In the genomic region with DNA sequence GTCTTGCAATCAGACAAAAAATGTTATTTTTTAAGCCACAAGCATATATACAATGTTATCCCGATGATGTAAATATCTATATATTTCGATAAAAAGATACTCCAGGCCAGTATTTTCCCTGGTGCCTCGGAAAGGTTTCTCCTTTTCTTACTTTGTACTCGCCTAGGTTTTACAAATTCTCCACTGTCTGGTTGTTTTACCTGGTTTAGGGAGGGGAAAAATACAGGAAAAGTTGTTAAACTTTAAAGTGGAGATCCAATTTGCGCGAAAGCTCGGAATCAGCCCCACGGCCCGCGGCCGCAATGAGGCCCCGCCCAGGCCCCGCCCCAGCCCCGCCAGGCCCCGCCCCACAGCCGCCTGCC, we compare ENCODE assay signal across 8 cellular contexts. TPM values are rescaled to one million over a fixed set of nuclear protein-coding genes. Genes with fewer than 3 reads are reported as not detected.
DNase-seq lines count a peak whose midpoint lies in the region; ATAC-seq and TF ChIP-seq lines count a peak whose summit lies in the region.

No MANE protein-coding gene starts in this region.

- H3K9me3 Mint-ChIP-seq in CD14-positive monocyte (peaks cover 0 to 1% (median 0%) of the 10 kb centered on the region in 7 donors), neural crest cell (no peaks in the 10 kb centered on the region)
- H3K9me3 Mint-ChIP-seq in effector memory CD8-positive, alpha-beta T cell: no peaks in the 10 kb centered on the region

- no peaks in the 10 kb centered on the region for H3K9me3 ChIP-seq in NT2/D1 (ENCODE audit: insufficient read depth, low read length)

- H3K4me3 Mint-ChIP-seq in CD14-positive monocyte (peak overlapping the region; percentile 58 to 80), neural crest cell (peak overlapping the region; percentile 87)
- peak overlapping the region; percentile 79 to 80 for H3K4me3 Mint-ChIP-seq in effector memory CD8-positive, alpha-beta T cell

- peaks cover 15% of the 10 kb centered on the region for H3K4me1 ChIP-seq in NT2/D1 (ENCODE audit: insufficient read depth, insufficient read length)

- intact Hi-C loops in CD14-positive monocyte (cut with micrococcal nuclease): loop anchor here (5.0 to 10.0 kb wide), 3 partner anchors 37 to 259 kb away; partner anchors contain the start of gene GTSE1 (in 1 of the 2)

- H3K36me3 Mint-ChIP-seq in CD14-positive monocyte (peaks cover 0 to 1% of the 10 kb centered on the region in 2 donors), neural crest cell (ENCODE audit: low read depth) (no peaks in the 10 kb centered on the region)
- H3K36me3 Mint-ChIP-seq in effector memory CD8-positive, alpha-beta T cell (ENCODE audit: insufficient read depth): peaks cover 6% of the 10 kb centered on the region

- H3K36me3 ChIP-seq in NT2/D1 (ENCODE audit: insufficient read depth, insufficient read length, low read length): no peaks in the 10 kb centered on the region

- H3K27me3 ChIP-seq in NT2/D1 (ENCODE audit: insufficient read depth, insufficient read length): no peaks in the 10 kb centered on the region

- ATAC-seq in effector memory CD8-positive, alpha-beta T cell (replicated peaks): no peak
- ATAC-seq in HG02642 (IDR thresholded peaks at IDR 0.05; ENCODE audit: poor library complexity, unreplicated experiment) (no peak), HG02763 (IDR thresholded peaks at IDR 0.05; ENCODE audit: unreplicated experiment) (no peak)

- TF ChIP-seq CTCF in CD14-positive monocyte (IDR thresholded peaks at IDR 0.05): no peak
- no peak for TF ChIP-seq CTCF in neural crest cell (conservative IDR thresholded peaks at IDR 0.05)

- peak overlapping the region; percentile 73 for H3K9ac ChIP-seq in NT2/D1 (ENCODE audit: insufficient read length, low read depth)

- H3K27ac Mint-ChIP-seq in CD14-positive monocyte (peak overlapping the region; percentile 50 to 87 (median 79)), neural crest cell (ENCODE audit: unreplicated experiment) (no peak overlapping the region)
- H3K27ac Mint-ChIP-seq in effector memory CD8-positive, alpha-beta T cell: peak overlapping the region; percentile 90 to 93

- DNase-seq in CD14-positive monocyte (ENCODE audit: low spot score): no peak
- no peak for DNase-seq in NT2/D1 (ENCODE audit: low read depth, low spot score)
- DNase-seq in effector memory CD8-positive, alpha-beta T cell: no peak
- DNase-seq in neural crest cell (ENCODE audit: low read depth, low spot score): no peak
- no peak for DNase-seq in cerebellum (ENCODE audit: low spot score)
- DNase-seq in stimulated activated naive CD4-positive, alpha-beta T cell (lab: John Stamatoyannopoulos, UW): no peak

- peak overlapping the region; percentile 44 for H3K4me3 ChIP-seq in NT2/D1 (ENCODE audit: insufficient read length, low read depth)

- H3K4me1 Mint-ChIP-seq in CD14-positive monocyte: peaks cover 39% of the 10 kb centered on the region
- peaks cover 5 to 8% of the 10 kb centered on the region in 2 donors for H3K4me1 Mint-ChIP-seq in effector memory CD8-positive, alpha-beta T cell (ENCODE audit: low read depth in 2 of 2)
- H3K4me1 Mint-ChIP-seq in neural crest cell: peaks cover 12% of the 10 kb centered on the region

- H3K27me3 Mint-ChIP-seq in CD14-positive monocyte (ENCODE audit: low read depth in 3 of 3): no peaks in the 10 kb centered on the region
- H3K27me3 Mint-ChIP-seq in effector memory CD8-positive, alpha-beta T cell: no peaks in the 10 kb centered on the region
- H3K27me3 Mint-ChIP-seq in neural crest cell (ENCODE audit: low read depth): peaks cover 39% of the 10 kb centered on the region

RNA-seq across cellular contexts. Expression of gene WNT7B, which starts 58.4 kb away (rescaled TPM):
- polyA plus RNA-seq in CD14-positive monocyte: not detected
- total RNA-seq in neural crest cell: 12.6 and 14.2 TPM in 2 replicates
- total RNA-seq in cerebellum: 39.7 TPM
